8 cellular contexts compared by ENCODE assay signal in the genomic region with DNA sequence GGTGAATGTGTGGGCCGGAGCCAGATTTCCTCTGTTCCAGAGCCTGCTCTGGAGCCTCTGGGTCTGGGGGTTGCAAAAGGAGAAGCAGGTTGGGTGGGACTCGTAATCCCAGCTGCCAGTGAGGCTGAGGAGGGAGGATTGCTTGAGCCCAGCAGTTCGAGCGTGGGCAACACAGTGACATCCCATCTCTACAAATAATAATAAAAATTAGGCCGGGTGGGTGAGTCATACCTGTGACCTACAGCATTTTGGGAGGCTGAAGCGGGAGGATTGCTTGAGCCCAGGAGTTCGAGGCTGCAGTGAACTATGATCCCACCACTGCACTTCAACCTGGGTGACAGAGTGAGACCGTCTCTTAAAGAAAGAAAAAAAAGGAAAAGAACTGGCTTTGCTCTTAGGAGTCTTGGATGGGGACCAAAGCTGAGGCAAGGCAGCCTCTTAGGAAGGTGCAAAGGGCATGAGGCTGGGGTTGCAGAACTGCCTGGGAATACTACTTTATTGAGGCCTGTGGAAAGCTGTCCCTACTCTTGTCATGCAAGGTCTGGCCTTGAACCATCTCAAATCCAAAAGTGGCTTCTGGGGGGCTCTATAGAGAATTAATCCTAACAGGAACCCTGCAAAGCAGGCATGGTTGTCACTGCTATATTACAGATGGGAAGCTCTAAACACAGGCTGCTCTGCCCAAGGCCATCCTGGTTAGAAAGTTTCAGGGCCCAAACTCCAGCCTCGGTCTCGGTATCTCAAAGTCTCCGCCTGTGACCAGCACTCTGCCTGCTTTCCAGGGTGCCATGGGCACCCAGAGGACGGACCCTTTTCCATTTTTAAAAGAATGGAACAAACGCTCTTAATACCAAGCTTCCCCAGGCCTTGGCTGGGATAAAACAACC. TPM values are rescaled to one million over a fixed set of nuclear protein-coding genes. Genes with fewer than 3 reads are reported as not detected.
DNase-seq lines count a peak whose midpoint lies in the region; ATAC-seq and TF ChIP-seq lines count a peak whose summit lies in the region.

No MANE protein-coding gene starts in this region.

- H3K4me1 ChIP-seq in Caco-2 (peaks cover 13% of the 10 kb centered on the region), GM23248 (ENCODE audit: insufficient read depth) (peaks cover 14% of the 10 kb centered on the region), endodermal cell (ENCODE audit: control insufficient read depth, insufficient read depth, low read length) (peaks cover 5% of the 10 kb centered on the region)

- H3K9me3 Mint-ChIP-seq in Caco-2 (ENCODE audit: unreplicated experiment), result no peaks in the 10 kb centered on the region
- H3K9me3 Mint-ChIP-seq in endodermal cell, result no peaks in the 10 kb centered on the region
- H3K9me3 Mint-ChIP-seq in nephron, result no peaks in the 10 kb centered on the region

- H3K27ac Mint-ChIP-seq in Caco-2 (ENCODE audit: unreplicated experiment), result peak overlapping the region; percentile 92
- peak overlapping the region; percentile 84 for H3K27ac Mint-ChIP-seq in endodermal cell
- peak overlapping the region; percentile 92 to 97 (median 97) for H3K27ac Mint-ChIP-seq in nephron

- no peaks in the 10 kb centered on the region for H4K20me1 ChIP-seq in GM23248 (ENCODE audit: insufficient read depth)

- H3K36me3 ChIP-seq in Caco-2 (ENCODE audit: control insufficient read depth, insufficient read depth, low read length), result no peaks in the 10 kb centered on the region
- H3K36me3 ChIP-seq in GM23248 (ENCODE audit: low read depth), result 0 out of 2 replicates have a peak, but pooled peaks cover 4% of the 10 kb centered on the region
- H3K36me3 ChIP-seq in endodermal cell (ENCODE audit: control insufficient read depth, insufficient read depth, low read length), result peaks cover 4% of the 10 kb centered on the region

- peak overlapping the region; percentile 93 for H3K4me3 ChIP-seq in Caco-2 (ENCODE audit: low read depth, low read length)
- peak overlapping the region; percentile 82 for H3K4me3 ChIP-seq in GM23248
- peak overlapping the region; percentile 86 for H3K4me3 ChIP-seq in endodermal cell (ENCODE audit: low read length)

- H3K9me3 ChIP-seq in Caco-2 (no peaks in the 10 kb centered on the region), GM23248 (ENCODE audit: low read depth) (no peaks in the 10 kb centered on the region), endodermal cell (ENCODE audit: control insufficient read depth, low read length) (no peaks in the 10 kb centered on the region)

- H3K4me1 Mint-ChIP-seq in Caco-2 (ENCODE audit: low read depth, unreplicated experiment) (peaks cover 27% of the 10 kb centered on the region), endodermal cell (peaks cover 37% of the 10 kb centered on the region), nephron (peaks cover 30% of the 10 kb centered on the region)

- H3K27me3 ChIP-seq in Caco-2 (replicated peaks; ENCODE audit: control insufficient read depth, insufficient read depth, low read length) (no peaks in the 10 kb centered on the region), GM23248 (replicated peaks; ENCODE audit: insufficient read depth) (no peaks in the 10 kb centered on the region), endodermal cell (ENCODE audit: control insufficient read depth, insufficient read depth, low read length, poor library complexity, severe bottlenecking) (no peaks in the 10 kb centered on the region)

- WGBS in GM23248 (ENCODE audit: low coverage in 1 of 2, low lambda C conversion rate in 2 of 2, missing lambda C conversion rate in 2 of 2), 2 experiments, result 12 to 21% methylated on average over 13 of the region's 13 CpGs
- 78 to 85% methylated on average over 4 to 13 of the region's 13 CpGs for WGBS in endodermal cell (ENCODE audit: insufficient coverage in 1 of 2, insufficient read length in 1 of 2), 2 experiments

- H3K36me3 Mint-ChIP-seq in Caco-2 (ENCODE audit: insufficient read depth, unreplicated experiment) (no peaks in the 10 kb centered on the region), endodermal cell (ENCODE audit: low read depth) (no peaks in the 10 kb centered on the region), nephron (ENCODE audit: low read depth) (peaks cover 4% of the 10 kb centered on the region)

- DNase-seq in Caco-2 (no peak), GM23248 (peak; percentile 64), RKO (ENCODE audit: low spot score) (peak; percentile 69), endodermal cell (no peak), SKM-1 treated with dmso at 0.1 percent for 144 hours (lab: John Stamatoyannopoulos, UW; ENCODE audit: unreplicated experiment) (no peak)

- intact Hi-C loops in Caco-2 (cut with micrococcal nuclease; ENCODE audit: unreplicated experiment), result loop anchor here (1.0 to 2.0 kb wide), 5 partner anchors 8 to 110 kb away; partner anchors contain the start of genes PLEKHF1 and POP4

- H3K27me3 Mint-ChIP-seq in Caco-2 (ENCODE audit: insufficient read depth, unreplicated experiment) (peaks cover 3% of the 10 kb centered on the region), endodermal cell (ENCODE audit: insufficient read depth) (no peaks in the 10 kb centered on the region), nephron (ENCODE audit: low read depth) (no peaks in the 10 kb centered on the region)

- in situ Hi-C loops in GM23248 (cut with MboI), result loop anchor here (10.0 kb wide), 1 partner anchor 101 kb away; no protein-coding TSS in a partner anchor

- TF ChIP-seq CTCF in Caco-2 (IDR thresholded peaks at IDR 0.05; ENCODE audit: insufficient read depth in 1 of 2, low read depth in 1 of 2, low read length in 1 of 2, severe bottlenecking in 1 of 2, unreplicated experiment in 1 of 2) (no peak), endodermal cell (conservative IDR thresholded peaks at IDR 0.05) (no peak), nephron (IDR thresholded peaks at IDR 0.05; ENCODE audit: unreplicated experiment in 3 of 3) (no peak)

- ATAC-seq in GM18861 (IDR thresholded peaks at IDR 0.05; ENCODE audit: unreplicated experiment) (no peak), GM21825 (IDR thresholded peaks at IDR 0.05; ENCODE audit: unreplicated experiment) (no peak)

- H3K27ac ChIP-seq in GM23248, result peak overlapping the region; percentile 73
- H3K27ac ChIP-seq in endodermal cell (ENCODE audit: low read depth, low read length), result no peak overlapping the region

- H3K9ac ChIP-seq in GM23248 (peak overlapping the region; percentile 94), endodermal cell (ENCODE audit: extremely low read depth, low read length, poor library complexity, severe bottlenecking) (peak overlapping the region; percentile 74)

- H3F3A ChIP-seq in GM23248 (ENCODE audit: insufficient read depth), result peaks cover 9% of the 10 kb centered on the region; the same call in 1 of the 2 replicates

- peaks cover 48% of the 10 kb centered on the region for H3K79me2 ChIP-seq in GM23248 (ENCODE audit: insufficient read depth)

- POLR2A ChIA-PET in Caco-2 (lab: Charles Lee), result interaction anchor here (0.6 to 2.2 kb wide), 3 partner anchors 9 to 110 kb away, joined by 3 to 11 read pairs (median 10); partner anchors contain the start of gene POP4

- CTCF ChIA-PET in Caco-2 (lab: Charles Lee), result interaction anchor here (0.6 to 1.6 kb wide), 19 partner anchors 10 to 248 kb away, joined by 3 to 28 read pairs (median 4); partner anchors contain the start of genes PLEKHF1 and POP4

- peak overlapping the region; percentile 94 for H2AFZ ChIP-seq in GM23248

- H3K4me3 Mint-ChIP-seq in Caco-2 (ENCODE audit: unreplicated experiment) (peak overlapping the region; percentile 94), endodermal cell (peak overlapping the region; percentile 71), nephron (peak overlapping the region; percentile 90 to 91 (median 90))

- no peaks in the 10 kb centered on the region for H3K9me2 ChIP-seq in GM23248 (ENCODE audit: insufficient read depth)

- BruUV-seq in Caco-2 (replicated peaks; lab: Mats Ljungman, UMichigan), result TSS peak; percentile 81

- peak overlapping the region; percentile 83 for H3K4me2 ChIP-seq in GM23248 (ENCODE audit: unreplicated experiment)

RNA-seq across cellular contexts. Expression of gene C19orf12, which starts 0.9 kb away (rescaled TPM):
- total RNA-seq in Caco-2 (2022) (20.8 and 23.6 TPM in 2 replicates), endodermal cell (10 to 100 TPM; 18.9 to 22.9 TPM)
- total RNA-seq in GM23248 (2014; rRNA removed; shearing (Covaris generic)), result 45.7 and 46.8 TPM in 2 replicates
- polyA plus RNA-seq in GM23248 (2016; fragmentation: Nextera tagmentation; extraction: Ambion mirVana), result 33.4 and 34.2 TPM in 2 replicates
- polyA plus RNA-seq in endodermal cell (2013, experiment 1 of 2), result 24.4 TPM
- 19.4 TPM for polyA plus RNA-seq in endodermal cell (2013, experiment 2 of 2)

RNA-seq across cellular contexts. Expression of gene PLEKHF1, which starts 50.7 kb away (rescaled TPM):
- total RNA-seq in Caco-2 (2022) (3.6 and 5.0 TPM in 2 replicates), endodermal cell (1 to 10 TPM; 2.6 to 2.8 TPM)
- total RNA-seq in GM23248 (2014; rRNA removed; shearing (Covaris generic)), result 18.0 and 23.4 TPM in 2 replicates
- polyA plus RNA-seq in GM23248 (2016; fragmentation: Nextera tagmentation; extraction: Ambion mirVana), result 9.0 and 9.3 TPM in 2 replicates
- 1.1 TPM for polyA plus RNA-seq in endodermal cell (2013, experiment 1 of 2)
- 0.62 TPM for polyA plus RNA-seq in endodermal cell (2013, experiment 2 of 2)

Comparison
In these comparisons a context has a peak if more than half of its experiments do, and no peak if none do; other contexts are left out.
1. DNase-seq: peak in GM23248 (single experiment) and RKO (single experiment); none in Caco-2 (0 of 2), endodermal cell (single experiment) and SKM-1 treated with dmso at 0.1 percent for 144 hours (single experiment).
2. Peak in every context shown above with its lines, with median percentiles within 50 percentile points of each other: H3K4me3 ChIP-seq, H3K27ac Mint-ChIP-seq and H3K4me3 Mint-ChIP-seq.